In the genomic region with DNA sequence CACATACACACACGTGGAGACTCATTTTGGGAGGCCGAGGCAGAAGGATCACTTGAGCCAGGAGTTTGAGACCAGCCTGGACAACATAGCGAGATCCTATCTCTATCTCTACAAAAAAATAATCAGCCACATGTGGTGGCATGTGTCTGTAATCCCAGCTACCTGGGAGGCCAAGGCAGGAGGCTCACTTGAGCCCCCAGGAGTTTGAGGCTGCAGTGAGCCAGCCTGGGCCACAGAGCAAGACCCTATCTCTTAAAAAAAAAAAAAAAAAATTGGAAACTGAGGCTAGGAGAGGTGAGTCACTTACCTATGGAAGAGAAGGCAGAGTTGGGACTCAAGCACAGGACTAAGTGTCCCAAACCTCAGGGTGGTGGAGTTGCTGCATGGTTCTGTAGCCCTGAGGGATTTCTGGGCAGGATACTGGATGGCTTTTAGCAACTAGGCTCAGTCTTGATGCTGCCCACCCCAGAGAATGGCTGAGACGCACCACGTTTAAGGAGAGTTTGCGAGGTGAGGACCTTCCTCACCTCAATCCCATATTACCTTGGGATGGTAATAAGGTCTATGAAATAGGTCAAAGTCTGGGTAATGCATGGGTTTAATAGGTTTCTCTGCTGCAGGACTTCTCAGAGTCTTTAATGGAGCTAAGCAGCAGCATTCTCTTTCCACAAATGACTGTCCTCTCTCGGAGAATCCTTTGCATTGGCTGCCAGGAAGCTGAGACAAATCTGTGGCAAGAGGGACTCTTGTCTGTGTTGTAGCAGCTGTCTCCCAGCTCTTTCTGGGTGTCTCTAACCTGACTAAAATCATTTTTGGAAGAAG, we compare ENCODE assay signal across 14 cellular contexts. TPM values are rescaled to one million over a fixed set of nuclear protein-coding genes. Genes with fewer than 3 reads are reported as not detected.
DNase-seq lines count a peak whose midpoint lies in the region; ATAC-seq, FAIRE-seq and TF ChIP-seq lines count a peak whose summit lies in the region.
"Had no signal": no experiment of that assay in that cellular context is flagged by ENCODE, and none has a peak within 500 bp of the region (broad histone marks: within the 10 kb centered on the region; RNA-seq: fewer than 3 reads in every experiment).

No MANE protein-coding gene starts in this region.

- no peaks in the 10 kb centered on the region for H3K9me3 ChIP-seq in AG04450 (ENCODE audit: control insufficient read depth, insufficient read depth, low read length)
- no peaks in the 10 kb centered on the region for H3K9me3 ChIP-seq in CD8-positive, alpha-beta memory T cell (ENCODE audit: low read length)
- H3K9me3 ChIP-seq in K562 (replicated peaks; ENCODE audit: control insufficient read depth, insufficient read depth, low read depth, low read length) = no peaks in the 10 kb centered on the region
- no peaks in the 10 kb centered on the region for H3K9me3 ChIP-seq in mesenchymal stem cell (ENCODE audit: control insufficient read depth, low read length)
- H3K9me3 ChIP-seq in stomach = no peaks in the 10 kb centered on the region

- H3K27me3 ChIP-seq in AG04450 (ENCODE audit: control insufficient read depth, insufficient read depth, low read length) (no peaks in the 10 kb centered on the region), K562 (ENCODE audit: control insufficient read depth in 2 of 2, insufficient read depth in 2 of 2, low read length in 2 of 2) (no peaks in the 10 kb centered on the region), mesenchymal stem cell (ENCODE audit: control insufficient read depth in 1 of 2, insufficient read depth in 1 of 2, low read length in 2 of 2) (no peaks in the 10 kb centered on the region), stomach (no peaks in the 10 kb centered on the region)
- H3K27me3 ChIP-seq in CD8-positive, alpha-beta memory T cell (ENCODE audit: insufficient read depth, low read length, poor library complexity, severe bottlenecking) = no peaks in the 10 kb centered on the region

- peaks cover 0 to 3% of the 10 kb centered on the region in 2 donors for H3K27me3 Mint-ChIP-seq in CD8-positive, alpha-beta memory T cell
- H3K27me3 Mint-ChIP-seq in type B pancreatic cell = no peaks in the 10 kb centered on the region

- WGBS in K562 (ENCODE audit: insufficient coverage, low coverage, missing lambda C conversion rate) = 83% methylated on average over 7 of the region's 7 CpGs
- WGBS in mesenchymal stem cell = 90% methylated on average over 6 of the region's 7 CpGs
- WGBS in stomach, 5 donors = 84 to 93% (median 89%) methylated on average over 6 to 7 of the region's 7 CpGs

- H3K79me1 ChIP-seq in mesenchymal stem cell (replicated peaks; ENCODE audit: low read length, poor library complexity, severe bottlenecking) = no peaks in the 10 kb centered on the region

- no TSS peak for BruUV-seq in K562 (replicated peaks; lab: Mats Ljungman, UMichigan)

- H3K27ac ChIP-seq in AG04450 (ENCODE audit: low read depth, low read length) (peak overlapping the region; percentile 21), K562 (ENCODE audit: extremely low read depth, low read depth, low read length) (no peak overlapping the region), mesenchymal stem cell (ENCODE audit: low read length, poor library complexity, severe bottlenecking) (peak overlapping the region; percentile 21), stomach (peak overlapping the region in 2 of 5 donors; percentile 47 to 70)
- H3K27ac ChIP-seq in CD8-positive, alpha-beta memory T cell (ENCODE audit: low read depth, low read length) = no peak overlapping the region

- H4K91ac ChIP-seq in mesenchymal stem cell (ENCODE audit: low read length) = no peak overlapping the region

- H3K4me3 ChIP-seq in AG04450 (ENCODE audit: low read depth, low read length) = no peak overlapping the region
- H3K4me3 ChIP-seq in CD8-positive, alpha-beta memory T cell (ENCODE audit: low read length) = no peak overlapping the region
- no peak overlapping the region for H3K4me3 ChIP-seq in K562
- no peak overlapping the region for H3K4me3 ChIP-seq in mesenchymal stem cell (ENCODE audit: insufficient read depth in 1 of 2, low read depth in 1 of 2, low read length in 2 of 2)
- no peak overlapping the region for H3K4me3 ChIP-seq in stomach

- in situ Hi-C loops in K562 (cut with MboI) = no loop called here

- H2AFZ ChIP-seq in K562 (ENCODE audit: low read depth, low read length) (no peak overlapping the region), mesenchymal stem cell (ENCODE audit: low read depth, low read length) (no peak overlapping the region)

- peaks cover 62% of the 10 kb centered on the region for H4K20me1 ChIP-seq in K562 (replicated peaks; ENCODE audit: control insufficient read depth, insufficient read depth, low read length)

- peak overlapping the region; percentile 62 to 100 (median 87) for H3K27ac Mint-ChIP-seq in CD8-positive, alpha-beta memory T cell
- no peak overlapping the region for H3K27ac Mint-ChIP-seq in type B pancreatic cell

- DNase-seq in AG04450 (ENCODE audit: low read depth, low spot score) (no peak), K562 (ENCODE audit: extremely low read depth in 1 of 4, low spot score in 3 of 4) (no peak), mesenchymal stem cell (no peak), stomach (no peak), Kasumi-1 (lab: John Stamatoyannopoulos, UW) (no peak), type B pancreatic cell (ENCODE audit: extremely low spot score, unreplicated experiment) (no peak), NCI-H1105 (lab: John Stamatoyannopoulos, UW) (no peak)
- no peak for DNase-seq in CD8-positive, alpha-beta memory T cell
- DNase-seq: activated T-cell treated with anti-CD3 and anti-CD28 coated beads, Interleukin-2, amount 50 U/mL, for 72 hours; GDM1; GOT3; NCI-H1105 treated with DMSO at 0.1 percent for 48 hours; NCI-H226 had no signal

- FAIRE-seq in K562 (lab: Jason Lieb, UNC) = peak; percentile 42

- TF ChIP-seq RAD21 in K562 (CRISPR knock-in tag; conservative IDR thresholded peaks at IDR 0.05 in 1 of 2, IDR thresholded peaks at IDR 0.05 in 1 of 2) = no peak

- H3K9me3 Mint-ChIP-seq in CD8-positive, alpha-beta memory T cell = no peaks in the 10 kb centered on the region
- H3K9me3 Mint-ChIP-seq in type B pancreatic cell = no peaks in the 10 kb centered on the region
- H3K9me3 Mint-ChIP-seq: activated T-cell treated with anti-CD3 and anti-CD28 coated beads, Interleukin-2, amount 50 U/mL, for 72 hours had no signal

- H3K23ac ChIP-seq in mesenchymal stem cell (ENCODE audit: low read length in 2 of 2) = no peak overlapping the region

- intact Hi-C loops in K562 (cut with micrococcal nuclease) (no loop called here), stomach (cut with DNase I; ENCODE audit: low total_unique reads) (no loop called here)

- TF ChIP-seq CTCF in AG04450 (IDR thresholded peaks at IDR 0.05; ENCODE audit: low read depth, low read length) (no peak), K562 (IDR thresholded peaks at IDR 0.05 in 2 of 3, conservative IDR thresholded peaks at IDR 0.05 in 1 of 3; ENCODE audit: insufficient read depth in 2 of 3, low read depth in 1 of 3, low read length in 3 of 3) (no peak), stomach (IDR thresholded peaks at IDR 0.05) (no peak), type B pancreatic cell (conservative IDR thresholded peaks at IDR 0.05) (no peak)

- H3K18ac ChIP-seq in mesenchymal stem cell (ENCODE audit: low read depth in 1 of 2, low read length in 2 of 2) = peak overlapping the region in 1 of 2 experiments; percentile 4

- H3K36me3 ChIP-seq in CD8-positive, alpha-beta memory T cell (ENCODE audit: insufficient read depth, low read length) = peaks cover 3% of the 10 kb centered on the region
- H3K36me3 ChIP-seq in K562 (ENCODE audit: control insufficient read depth, insufficient read depth, low read length) = peaks cover 91% of the 10 kb centered on the region; the same call in 2 of the 3 replicates
- peaks cover 49 to 53% of the 10 kb centered on the region in 2 experiments for H3K36me3 ChIP-seq in mesenchymal stem cell (ENCODE audit: control insufficient read depth in 1 of 2, insufficient read depth in 2 of 2, low read depth in 1 of 2, low read length in 2 of 2)
- H3K36me3 ChIP-seq in stomach = peaks cover 6 to 62% (median 49%) of the 10 kb centered on the region in 4 donors

- H3K9ac ChIP-seq in K562 (ENCODE audit: insufficient read depth in 1 of 2, low read depth in 2 of 2, low read length in 2 of 2) (no peak overlapping the region), mesenchymal stem cell (ENCODE audit: low read length) (peak overlapping the region; percentile 24)

- no peak overlapping the region for H2BK15ac ChIP-seq in mesenchymal stem cell (ENCODE audit: low read depth, poor library complexity, severe bottlenecking)

- no peak overlapping the region for H3K14ac ChIP-seq in mesenchymal stem cell (ENCODE audit: low read length in 2 of 2)

- TF ChIP-seq POLR2A in K562 (conservative IDR thresholded peaks at IDR 0.05) = no peak
- no peak for TF ChIP-seq POLR2A in stomach (IDR thresholded peaks at IDR 0.05)

- H2BK5ac ChIP-seq in mesenchymal stem cell (ENCODE audit: low read depth, low read length, poor library complexity, severe bottlenecking) = no peak overlapping the region

- peaks cover 92% of the 10 kb centered on the region for H3K79me2 ChIP-seq in K562 (ENCODE audit: control insufficient read depth, insufficient read depth, low read length)

- peak overlapping the region; percentile 30 for H4K8ac ChIP-seq in mesenchymal stem cell (ENCODE audit: low read length)

- H3K4me2 ChIP-seq in K562 (ENCODE audit: insufficient read depth, low read length) (no peak overlapping the region), mesenchymal stem cell (ENCODE audit: low read length, poor library complexity, severe bottlenecking) (no peak overlapping the region)

- TF ChIP-seq EP300 in K562 (IDR thresholded peaks at IDR 0.05; ENCODE audit: low read length) (no peak), stomach (IDR thresholded peaks at IDR 0.05) (no peak)

- peak overlapping the region in 1 of 7 donors; percentile 14 for H3K4me3 Mint-ChIP-seq in CD8-positive, alpha-beta memory T cell
- no peak overlapping the region for H3K4me3 Mint-ChIP-seq in type B pancreatic cell
- H3K4me3 Mint-ChIP-seq: activated T-cell treated with anti-CD3 and anti-CD28 coated beads, Interleukin-2, amount 50 U/mL, for 72 hours had no signal

- CTCF ChIA-PET in AG04450 (lab: Charles Lee) = interaction anchor here (0.7 to 6.0 kb wide), 3 partner anchors 10 to 45 kb away, joined by 5 to 59 read pairs (median 38); no protein-coding TSS in a partner anchor
- CTCF ChIA-PET in CD8-positive, alpha-beta memory T cell (lab: Charles Lee) = interaction anchor here (2.7 to 31.7 kb wide), 4 partner anchors 8 to 38 kb away, joined by 7 to 1032 read pairs (median 140); partner anchors contain the start of gene SH2B3
- CTCF ChIA-PET in K562 (lab: Yijun Ruan, JAX; ENCODE audit: low intra/inter-chr PET ratio) = no interaction called here

- H2AK5ac ChIP-seq in mesenchymal stem cell (ENCODE audit: low read length, severe bottlenecking) = no peak overlapping the region

- no peak for ATAC-seq in K562
- ATAC-seq: activated CD4-positive, CD25-positive, alpha-beta regulatory T cell treated with anti-CD3 and anti-CD28 coated beads, Interleukin-2, amount 50 U/mL, for 24 hours; activated T-cell treated with anti-CD3 and anti-CD28 coated beads, Interleukin-2, amount 50 U/mL, for 72 hours had no signal

- no peak overlapping the region for H2BK12ac ChIP-seq in mesenchymal stem cell (ENCODE audit: low read length in 2 of 2)

- H3K4ac ChIP-seq in mesenchymal stem cell (ENCODE audit: low read depth in 1 of 2, low read length in 2 of 2) = no peak overlapping the region

- peaks cover 4 to 24% (median 7%) of the 10 kb centered on the region in 3 donors for H3K36me3 Mint-ChIP-seq in CD8-positive, alpha-beta memory T cell
- H3K36me3 Mint-ChIP-seq in type B pancreatic cell = peaks cover 4% of the 10 kb centered on the region

- H3K9me1 ChIP-seq in K562 (ENCODE audit: control insufficient read depth, insufficient read depth, low read length) = peaks cover 8% of the 10 kb centered on the region

- H3K4me1 ChIP-seq in CD8-positive, alpha-beta memory T cell (ENCODE audit: insufficient read depth, low read length) = peaks cover 88% of the 10 kb centered on the region
- H3K4me1 ChIP-seq in K562 (replicated peaks in 1 of 2; ENCODE audit: control insufficient read depth in 2 of 2, insufficient read depth in 2 of 2, low read length in 2 of 2) (peaks cover 23 to 45% of the 10 kb centered on the region in 2 experiments), mesenchymal stem cell (ENCODE audit: control insufficient read depth, insufficient read depth, low read depth, low read length) (peaks cover 72% of the 10 kb centered on the region), stomach (peaks cover 34 to 100% (median 78%) of the 10 kb centered on the region in 4 donors)

- H2BK120ac ChIP-seq in mesenchymal stem cell (ENCODE audit: low read depth, low read length) = no peak overlapping the region

- H3K4me1 Mint-ChIP-seq in CD8-positive, alpha-beta memory T cell = peaks cover 87 to 98% (median 90%) of the 10 kb centered on the region in 3 donors
- peaks cover 11% of the 10 kb centered on the region for H3K4me1 Mint-ChIP-seq in type B pancreatic cell (ENCODE audit: unreplicated experiment)

- POLR2A ChIA-PET in AG04450 (lab: Yijun Ruan, JAX) = interaction anchor here (0.6 kb wide), 1 partner anchor 29 kb away, joined by 3 read pairs; no protein-coding TSS in a partner anchor
- POLR2A ChIA-PET in CD8-positive, alpha-beta memory T cell (lab: Charles Lee) = interaction anchor here (0.7 to 1.1 kb wide), 2 partner anchors 9 kb away, joined by 5 read pairs; no protein-coding TSS in a partner anchor
- POLR2A ChIA-PET in K562 (lab: Yijun Ruan, JAX) = interaction anchor here (0.6 to 3.6 kb wide), 3 partner anchors 10 to 138 kb away, joined by 3 to 18 read pairs (median 3); no protein-coding TSS in a partner anchor

RNA-seq across cellular contexts. Expression of gene SH2B3, which starts 35.6 kb away (rescaled TPM):
- polyA plus RNA-seq in AG04450 (2011; rRNA removed) (21.6 and 22.6 TPM in 2 replicates), K562 (2011; rRNA removed) (28.2 and 32.5 TPM in 2 replicates), K562 (2014; fragmentation: Illumina TruSeq; extraction: Trizol) (59.9 and 64.4 TPM in 2 replicates), K562 (2014; fragmentation: Nextera tagmentation; extraction: Ambion mirVana) (10 to 100 TPM; 10.8 to 14.3 TPM), K562 (2014; rRNA removed) (38.6 and 41.3 TPM in 2 replicates), stomach (1 to 10 TPM; 2.5 to 8.1 (median 7.3) TPM)
- 18.2 and 20.4 TPM in 2 replicates for polyA minus RNA-seq in AG04450 (2011; rRNA and poly(A)+ RNA removed)
- total RNA-seq in CD8-positive, alpha-beta memory T cell = 10 to 100 TPM; 46.8 to 48.9 TPM
- polyA plus RNA-seq in CD8-positive, alpha-beta memory T cell = 11.1 TPM
- total RNA-seq in K562 (2011; cell fraction: chromatin; rRNA removed; ENCODE audit: low replicate concordance) = 50.2 and 69.6 TPM in 2 replicates
- total RNA-seq in K562 (2011; cell fraction: nucleolus; rRNA removed) = 38.4 and 40.4 TPM in 2 replicates
- total RNA-seq in K562 (2011; cell fraction: nucleoplasm; rRNA removed) = 52.1 and 86.9 TPM in 2 replicates
- total RNA-seq in K562 (2014; rRNA removed) (46.7 and 52.0 TPM in 2 replicates), K562 (2014; rRNA removed; fragmentation: Illumina TruSeq; extraction: Trizol) (37.4 and 46.7 TPM in 2 replicates), K562 (2015; rRNA removed; fragmentation: Illumina TruSeq; extraction: Trizol) (22.9 and 23.4 TPM in 2 replicates), K562 (2021) (63.8 and 75.3 TPM in 2 replicates), stomach (10 to 100 TPM in 2 of 5 donors, 1 to 10 TPM in 3; 5.3 to 21.7 (median 9.8) TPM), type B pancreatic cell (ENCODE audit: low replicate concordance) (2.4 and 5.2 TPM in 2 replicates)
- 33.3 and 57.9 TPM in 2 replicates for polyA plus RNA-seq in K562 (2011; cell fraction: cytosol; rRNA removed)
- polyA plus RNA-seq in K562 (2011; cell fraction: nucleus; rRNA removed) = 25.5 and 39.5 TPM in 2 replicates
- 29.2 and 33.2 TPM in 2 replicates for polyA plus RNA-seq in K562 (2012)
- polyA minus RNA-seq in K562 (2011; rRNA and poly(A)+ RNA removed) = 22.2 and 28.8 TPM in 2 replicates
- 40.8 and 46.0 TPM in 2 replicates for polyA minus RNA-seq in K562 (2011; cell fraction: cytosol; rRNA and poly(A)+ RNA removed)
- 10.2 and 14.4 TPM in 2 replicates for polyA minus RNA-seq in K562 (2011; cell fraction: nucleus; rRNA and poly(A)+ RNA removed)
- 50.8 TPM for polyA plus RNA-seq in mesenchymal stem cell (2013, experiment 1 of 2)
- polyA plus RNA-seq in mesenchymal stem cell (2013, experiment 2 of 2) = 50.3 TPM

Comparison
In these comparisons a context has a peak if more than half of its experiments do, and no peak if none do; other contexts are left out.
1. H3K27ac ChIP-seq: peak in AG04450 (single experiment) and mesenchymal stem cell (single experiment); none in CD8-positive, alpha-beta memory T cell (single experiment) and K562 (single experiment).